Comparison of ENCODE assay signal across 10 cellular contexts in genomic region chr12:62817556-62818271, GRCh38.
DNase-seq lines count a peak whose midpoint lies in the region; ATAC-seq, FAIRE-seq and TF ChIP-seq lines count a peak whose summit lies in the region.
"Had no signal": no experiment of that assay in that cellular context is flagged by ENCODE, and none has a peak within 500 bp of the region (broad histone marks: within the 10 kb centered on the region; RNA-seq: fewer than 3 reads in every experiment).

No MANE protein-coding gene starts in this region.

- H3K27me3 ChIP-seq in ACC112 (ENCODE audit: insufficient read depth, low read length) = no peaks in the 10 kb centered on the region
- H3K27me3 ChIP-seq in Loucy (ENCODE audit: insufficient read depth, low read length, poor library complexity, severe bottlenecking) = no peaks in the 10 kb centered on the region
- H3K27me3 ChIP-seq in bronchial epithelial cell (ENCODE audit: control insufficient read depth, insufficient read depth, low read length) = no peaks in the 10 kb centered on the region
- H3K27me3 ChIP-seq in lung (ENCODE audit: control insufficient read depth, insufficient read depth) = no peaks in the 10 kb centered on the region

- H3K79me2 ChIP-seq in ACC112 (ENCODE audit: control insufficient read depth, insufficient read depth, low read length, unreplicated experiment) (no peaks in the 10 kb centered on the region), Loucy (ENCODE audit: insufficient read depth, low read length) (peaks cover 30% of the 10 kb centered on the region)

- no peaks in the 10 kb centered on the region for H3K9me3 ChIP-seq in Loucy (ENCODE audit: insufficient read depth, low read depth, low read length)
- no peaks in the 10 kb centered on the region for H3K9me3 ChIP-seq in lung (ENCODE audit: control insufficient read depth in 2 of 2, insufficient read depth in 1 of 2, low read length in 1 of 2)

- H3K9ac ChIP-seq in Loucy (ENCODE audit: low read depth, low read length, poor library complexity, severe bottlenecking) = peak overlapping the region; percentile 30

- H2AFZ ChIP-seq in ACC112 (ENCODE audit: low read length, unreplicated experiment) (peak overlapping the region; percentile 93), Loucy (ENCODE audit: low read length) (no peak overlapping the region)

- peaks cover 13% of the 10 kb centered on the region for H3K4me1 ChIP-seq in ACC112 (ENCODE audit: control insufficient read depth, insufficient read depth, low read length, unreplicated experiment)
- H3K4me1 ChIP-seq in Loucy (ENCODE audit: insufficient read depth, low read length, poor library complexity, severe bottlenecking) = peaks cover 37% of the 10 kb centered on the region
- H3K4me1 ChIP-seq in lung (ENCODE audit: control insufficient read depth in 2 of 2, insufficient read depth in 2 of 2, low read length in 2 of 2) = peaks cover 4 to 7% of the 10 kb centered on the region in 2 donors

- H3K9me2 ChIP-seq in Loucy (replicated peaks; ENCODE audit: low read depth, low read length) = no peaks in the 10 kb centered on the region

- peak; percentile 29 for ATAC-seq in lung (ENCODE audit: insufficient read depth, low FRiP score)
- ATAC-seq in HG02678 (IDR thresholded peaks at IDR 0.05; ENCODE audit: unreplicated experiment) = no peak
- no peak for ATAC-seq in HG03378 (IDR thresholded peaks at IDR 0.05; ENCODE audit: unreplicated experiment)

- H3K4me2 ChIP-seq in Loucy (ENCODE audit: low read depth, low read length, poor library complexity, severe bottlenecking) = peak overlapping the region; percentile 70

- no peaks in the 10 kb centered on the region for H4K20me1 ChIP-seq in Loucy (ENCODE audit: insufficient read depth, low read length, poor library complexity, severe bottlenecking)

- DNase-seq in bronchial epithelial cell (ENCODE audit: low read depth) = peak; percentile 49
- DNase-seq in lung (ENCODE audit: low spot score) = no peak
- no peak for DNase-seq in stimulated activated CD4-positive, alpha-beta T cell treated with anti-CD3 and anti-CD28 coated beads, Interleukin-2, amount 100 ng/mL, for 48 hours
- DNase-seq in activated naive CD4-positive, alpha-beta T cell treated with Interleukin-2 at 50 U/mL for 16 hours = no peak
- DNase-seq: activated effector memory CD4-positive, alpha-beta T cell treated with Interleukin-2 at 50 U/mL for 16 hours; stimulated activated CD4-positive, alpha-beta T cell treated with anti-CD3 and anti-CD28 coated beads, Interleukin-2, amount 100 ng/mL, for 24 hours had no signal

- FAIRE-seq in bronchial epithelial cell (lab: Jason Lieb, UNC) = no peak

- H3K4me3 ChIP-seq in ACC112 (ENCODE audit: low read depth, low read length) = peak overlapping the region; percentile 73
- H3K4me3 ChIP-seq in Loucy (ENCODE audit: low read length, poor library complexity, severe bottlenecking) = peak overlapping the region; percentile 54
- H3K4me3 ChIP-seq in bronchial epithelial cell (ENCODE audit: low read depth, low read length) = peak overlapping the region; percentile 5
- H3K4me3 ChIP-seq in lung = no peak overlapping the region

- H3K27ac ChIP-seq in ACC112 (ENCODE audit: low read depth, low read length) = peak overlapping the region; percentile 47
- H3K27ac ChIP-seq in lung (ENCODE audit: low read depth in 1 of 2, low read length in 1 of 2) = peak overlapping the region; percentile 14 to 31

- TF ChIP-seq CTCF in Loucy (conservative IDR thresholded peaks at IDR 0.05; ENCODE audit: low read length) (peak; percentile 22; the same call in 1 of the 2 replicates), bronchial epithelial cell (IDR thresholded peaks at IDR 0.05; ENCODE audit: insufficient read depth, low read length, severe bottlenecking) (no peak), lung (IDR thresholded peaks at IDR 0.05; ENCODE audit: control extremely low read depth, extremely low read depth) (no peak)

- 36 to 39% methylated on average over 9 of the region's 9 CpGs for WGBS in lung, 2 donors

- no peaks in the 10 kb centered on the region for H3K36me3 ChIP-seq in ACC112 (ENCODE audit: insufficient read depth, low read length)
- H3K36me3 ChIP-seq in Loucy (ENCODE audit: insufficient read depth, low read length) = no peaks in the 10 kb centered on the region
- no peaks in the 10 kb centered on the region for H3K36me3 ChIP-seq in bronchial epithelial cell (ENCODE audit: control insufficient read depth, insufficient read depth, low read length)
- no peaks in the 10 kb centered on the region for H3K36me3 ChIP-seq in lung (ENCODE audit: control insufficient read depth in 2 of 2, insufficient read depth in 2 of 2, low read length in 2 of 2)

- 0 out of 2 replicates have a peak, but pooled peaks cover 2% of the 10 kb centered on the region for H3F3A ChIP-seq in Loucy (ENCODE audit: low read depth)
